16 cellular contexts compared by ENCODE assay signal in the genomic region with DNA sequence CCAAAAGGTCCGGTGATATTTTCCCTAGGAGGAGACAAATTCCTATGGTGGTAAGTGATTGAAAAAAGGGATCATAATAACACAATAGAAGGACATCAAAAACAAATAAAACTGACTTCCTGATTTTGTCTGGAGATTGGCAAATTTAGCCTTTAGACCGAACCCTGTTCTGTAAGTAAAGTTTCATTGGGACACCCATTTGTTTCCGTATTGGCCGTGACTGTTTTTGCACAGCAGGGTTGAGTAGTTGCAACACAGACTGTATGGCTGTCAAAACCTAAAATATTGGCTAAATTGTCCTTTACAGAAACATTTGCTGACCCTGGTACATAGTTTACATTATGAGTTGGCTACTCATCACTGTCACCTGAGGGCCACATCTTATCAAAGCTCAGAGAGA.
DNase-seq lines count a peak whose midpoint lies in the region; ATAC-seq and TF ChIP-seq lines count a peak whose summit lies in the region.
"Had no signal": no experiment of that assay in that cellular context is flagged by ENCODE, and none has a peak within 500 bp of the region (broad histone marks: within the 10 kb centered on the region; RNA-seq: fewer than 3 reads in every experiment).

No MANE protein-coding gene starts in this region.

- no peaks in the 10 kb centered on the region for H3K27me3 Mint-ChIP-seq in activated CD4-positive, alpha-beta memory T cell treated with anti-CD3 and anti-CD28 coated beads, Interleukin-2, amount 10 ng/mL, durations not matched to agents 7 days and 5 days
- no peaks in the 10 kb centered on the region for H3K27me3 Mint-ChIP-seq in activated CD4-positive, alpha-beta memory T cell treated with anti-CD3 and anti-CD28 coated beads for 36 hours
- H3K27me3 Mint-ChIP-seq in immature natural killer cell (ENCODE audit: low read depth in 3 of 3) = peaks cover 0 to 8% (median 5%) of the 10 kb centered on the region in 3 donors

- H3K23ac ChIP-seq in mesendoderm (ENCODE audit: low read length) = no peak overlapping the region

- H3K4me1 Mint-ChIP-seq in activated CD4-positive, alpha-beta memory T cell treated with anti-CD3 and anti-CD28 coated beads, Interleukin-2, amount 10 ng/mL, durations not matched to agents 7 days and 5 days = peaks cover 43% of the 10 kb centered on the region
- peaks cover 43% of the 10 kb centered on the region for H3K4me1 Mint-ChIP-seq in activated CD4-positive, alpha-beta memory T cell treated with anti-CD3 and anti-CD28 coated beads for 36 hours (ENCODE audit: low read depth)
- peaks cover 31 to 32% of the 10 kb centered on the region in 2 donors for H3K4me1 Mint-ChIP-seq in immature natural killer cell

- H4K8ac ChIP-seq in mesendoderm (ENCODE audit: low read depth, low read length) = no peak overlapping the region

- H3K27ac Mint-ChIP-seq in activated CD4-positive, alpha-beta memory T cell treated with anti-CD3 and anti-CD28 coated beads, Interleukin-2, amount 10 ng/mL, durations not matched to agents 7 days and 5 days = peak overlapping the region; percentile 21
- H3K27ac Mint-ChIP-seq in activated CD4-positive, alpha-beta memory T cell treated with anti-CD3 and anti-CD28 coated beads for 36 hours = no peak overlapping the region
- H3K27ac Mint-ChIP-seq in immature natural killer cell = peak overlapping the region; percentile 4 to 99 (median 98)

- no peaks in the 10 kb centered on the region for H3K36me3 ChIP-seq in gastrocnemius medialis
- H3K36me3 ChIP-seq in mesendoderm (ENCODE audit: control insufficient read depth, insufficient read depth, low read length) = no peaks in the 10 kb centered on the region

- H3K27me3 ChIP-seq in gastrocnemius medialis (no peaks in the 10 kb centered on the region), right cardiac atrium (ENCODE audit: control insufficient read depth, insufficient read depth) (no peaks in the 10 kb centered on the region), mesendoderm (ENCODE audit: insufficient read depth, low read length, poor library complexity) (no peaks in the 10 kb centered on the region)

- H3K36me3 Mint-ChIP-seq in activated CD4-positive, alpha-beta memory T cell treated with anti-CD3 and anti-CD28 coated beads, Interleukin-2, amount 10 ng/mL, durations not matched to agents 7 days and 5 days (ENCODE audit: low read depth) = peaks cover 14% of the 10 kb centered on the region
- H3K36me3 Mint-ChIP-seq in activated CD4-positive, alpha-beta memory T cell treated with anti-CD3 and anti-CD28 coated beads for 36 hours = no peaks in the 10 kb centered on the region
- H3K36me3 Mint-ChIP-seq in immature natural killer cell = peaks cover 0 to 3% (median 3%) of the 10 kb centered on the region in 3 donors

- H3K4ac ChIP-seq in mesendoderm (ENCODE audit: low read depth, low read length) = no peak overlapping the region

- H3K9me3 Mint-ChIP-seq in activated CD4-positive, alpha-beta memory T cell treated with anti-CD3 and anti-CD28 coated beads, Interleukin-2, amount 10 ng/mL, durations not matched to agents 7 days and 5 days = no peaks in the 10 kb centered on the region
- no peaks in the 10 kb centered on the region for H3K9me3 Mint-ChIP-seq in activated CD4-positive, alpha-beta memory T cell treated with anti-CD3 and anti-CD28 coated beads for 36 hours
- H3K9me3 Mint-ChIP-seq in immature natural killer cell = no peaks in the 10 kb centered on the region

- H3K4me3 ChIP-seq in gastrocnemius medialis (no peak overlapping the region), right cardiac atrium (ENCODE audit: low read length) (no peak overlapping the region), mesendoderm (ENCODE audit: low read length) (no peak overlapping the region)
- H3K4me3 ChIP-seq: K562 had no signal

- H3K56ac ChIP-seq in mesendoderm (ENCODE audit: low read length) = no peak overlapping the region

- H2BK15ac ChIP-seq in mesendoderm (replicated peaks; ENCODE audit: low read depth) = no peak overlapping the region

- H3K27ac ChIP-seq in gastrocnemius medialis (peak overlapping the region in 3 of 4 donors; percentile 85 to 97 (median 89)), right cardiac atrium (ENCODE audit: low read length) (no peak overlapping the region), mesendoderm (ENCODE audit: low read depth, low read length) (no peak overlapping the region)

- in situ Hi-C loops in gastrocnemius medialis (cut with MboI; ENCODE audit: low sequenced_read_pairs in 4 of 4) = loop anchor here in 1 of 4 donors (10.0 to 25.0 kb wide), 2 partner anchors 253 to 1001 kb away; a partner anchor contains a TSS

- H3K79me1 ChIP-seq in mesendoderm (ENCODE audit: low read length) = no peaks in the 10 kb centered on the region

- ATAC-seq in gastrocnemius medialis = no peak
- ATAC-seq in right cardiac atrium = no peak
- ATAC-seq: K562, Right ventricle myocardium inferior had no signal

- no peak overlapping the region for H2AK5ac ChIP-seq in mesendoderm (ENCODE audit: low read length)

- no peaks in the 10 kb centered on the region for H3K79me2 ChIP-seq in mesendoderm (ENCODE audit: control insufficient read depth, insufficient read depth, low read length)

- no peak overlapping the region for H3K4me2 ChIP-seq in mesendoderm (ENCODE audit: low read length)
- H3K4me2 ChIP-seq: SK-N-SH had no signal

- intact Hi-C loops in activated CD4-positive, alpha-beta memory T cell treated with anti-CD3 and anti-CD28 coated beads for 36 hours (cut with micrococcal nuclease) = no loop called here
- intact Hi-C loops in gastrocnemius medialis (cut with DNase I; ENCODE audit: low total_unique reads) = loop anchor here (10.0 kb wide), 1 partner anchor 173 kb away; a partner anchor contains a TSS
- intact Hi-C loops in posterior cingulate gyrus (cut with DNase I) = no loop called here
- intact Hi-C loops in right cardiac atrium (cut with DNase I) = loop anchor here in 1 of 4 donors (10.0 kb wide), 1 partner anchor 263 kb away; no protein-coding TSS in a partner anchor

- H3K9ac ChIP-seq in mesendoderm (ENCODE audit: low read length) = no peak overlapping the region
- H3K9ac ChIP-seq: SK-N-SH had no signal

- CTCF ChIA-PET in activated CD4-positive, alpha-beta memory T cell treated with anti-CD3 and anti-CD28 coated beads, Interleukin-2, amount 10 ng/mL, durations not matched to agents 7 days and 5 days (lab: Charles Lee) = interaction anchor here (0.7 to 4.0 kb wide), 11 partner anchors 8 to 268 kb away, joined by 3 to 41 read pairs (median 5); a partner anchor contains a TSS
- CTCF ChIA-PET in activated CD4-positive, alpha-beta memory T cell treated with anti-CD3 and anti-CD28 coated beads for 36 hours (lab: Charles Lee) = interaction anchor here (0.6 to 3.4 kb wide), 5 partner anchors 10 to 417 kb away, joined by 3 to 27 read pairs (median 7); a partner anchor contains a TSS

- H3K18ac ChIP-seq in mesendoderm (ENCODE audit: low read length) = no peak overlapping the region

- no peak for TF ChIP-seq POLR2A in gastrocnemius medialis (IDR thresholded peaks at IDR 0.05)

- H3K9me3 ChIP-seq in gastrocnemius medialis (no peaks in the 10 kb centered on the region), right cardiac atrium (ENCODE audit: control insufficient read depth, low read length) (no peaks in the 10 kb centered on the region)
- H3K9me3 ChIP-seq: SK-N-SH had no signal

- no peak overlapping the region for H3K4me3 Mint-ChIP-seq in activated CD4-positive, alpha-beta memory T cell treated with anti-CD3 and anti-CD28 coated beads, Interleukin-2, amount 10 ng/mL, durations not matched to agents 7 days and 5 days
- no peak overlapping the region for H3K4me3 Mint-ChIP-seq in activated CD4-positive, alpha-beta memory T cell treated with anti-CD3 and anti-CD28 coated beads for 36 hours
- H3K4me3 Mint-ChIP-seq in immature natural killer cell = peak overlapping the region in 1 of 5 donors; percentile 45

- WGBS in right cardiac atrium = 80% methylated on average over 4 of the region's 4 CpGs
- no CpG with 5 or more reads among the region's 4 CpGs for WGBS in mesendoderm (ENCODE audit: extremely low coverage, insufficient coverage, low lambda C conversion rate)

- no peak for DNase-seq in activated CD4-positive, alpha-beta memory T cell treated with anti-CD3 and anti-CD28 coated beads, Interleukin-2, amount 10 ng/mL, durations not matched to agents 7 days and 5 days
- DNase-seq in activated CD4-positive, alpha-beta memory T cell treated with anti-CD3 and anti-CD28 coated beads for 36 hours = no peak
- DNase-seq in MV-4-11 (lab: John Stamatoyannopoulos, UW) = peak; percentile 44
- DNase-seq in immature natural killer cell = no peak
- DNase-seq in gastrocnemius medialis = no peak
- no peak for DNase-seq in posterior cingulate gyrus
- DNase-seq in right cardiac atrium = no peak
- no peak for DNase-seq in mesendoderm
- DNase-seq: DMS79, NCI-H1417 treated with DMSO at 0.1 percent for 48 hours, NCI-H187 treated with DMSO at 0.1 percent for 48 hours, NCI-H2227 treated with DMSO at 0.1 percent for 48 hours, NCI-H524, SK-N-SH had no signal

- TF ChIP-seq CTCF in gastrocnemius medialis (IDR thresholded peaks at IDR 0.05 in 4 of 5, conservative IDR thresholded peaks at IDR 0.05 in 1 of 5) = no peak

- H4K5ac ChIP-seq in mesendoderm (ENCODE audit: low read length) = no peak overlapping the region

- no peak overlapping the region for H2BK120ac ChIP-seq in mesendoderm (ENCODE audit: low read depth, low read length)

- H2BK5ac ChIP-seq in mesendoderm (ENCODE audit: low read length) = no peak overlapping the region

- H3K4me1 ChIP-seq in gastrocnemius medialis (peaks cover 20 to 23% of the 10 kb centered on the region in 2 donors), right cardiac atrium (ENCODE audit: control insufficient read depth, insufficient read depth, low read length) (no peaks in the 10 kb centered on the region), mesendoderm (ENCODE audit: control insufficient read depth, low read depth, low read length) (peaks cover 3% of the 10 kb centered on the region)

- POLR2A ChIA-PET in activated CD4-positive, alpha-beta memory T cell treated with anti-CD3 and anti-CD28 coated beads, Interleukin-2, amount 10 ng/mL, durations not matched to agents 7 days and 5 days (lab: Charles Lee) = interaction anchor here (1.6 to 2.9 kb wide), 2 partner anchors 173 to 209 kb away, joined by 7 to 16 read pairs; a partner anchor contains a TSS
- POLR2A ChIA-PET in activated CD4-positive, alpha-beta memory T cell treated with anti-CD3 and anti-CD28 coated beads for 36 hours (lab: Charles Lee) = interaction anchor here (0.8 to 1.4 kb wide), 2 partner anchors 209 to 268 kb away, joined by 5 to 6 read pairs; a partner anchor contains a TSS

Comparison
In these comparisons a context has a peak if more than half of its experiments do, and no peak if none do; other contexts are left out.
1. H3K27ac ChIP-seq: peak in gastrocnemius medialis (3 of 4); none in right cardiac atrium (single experiment) and mesendoderm (single experiment).